In the genomic region with DNA sequence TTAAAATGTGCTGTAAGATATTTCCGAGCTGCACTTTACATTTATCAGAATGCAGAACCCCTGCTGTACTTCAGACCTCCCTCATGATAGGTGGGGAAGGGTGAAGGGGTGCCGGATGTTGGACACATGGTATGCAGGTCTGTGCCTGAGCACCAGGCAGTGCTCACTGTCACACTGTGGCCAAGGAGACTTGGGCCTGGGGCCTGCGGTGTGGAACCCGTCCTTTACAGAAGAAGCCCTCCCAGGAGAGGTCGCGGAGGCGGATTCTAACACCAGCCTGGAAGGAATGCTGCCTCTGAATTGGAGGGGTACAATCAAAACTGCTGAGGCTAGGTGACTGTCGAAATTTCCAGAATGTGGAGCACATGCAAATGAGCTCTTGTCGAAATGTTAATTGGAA, we compare ENCODE assay signal across 27 cellular contexts.
"Had no signal": no experiment of that assay in that cellular context is flagged by ENCODE, and none has a peak within 500 bp of the region (broad histone marks: within the 10 kb centered on the region; RNA-seq: fewer than 3 reads in every experiment).

No MANE protein-coding gene starts in this region.

- H3K4me1 Mint-ChIP-seq: nephron had no signal

- H3K36me3 ChIP-seq: ovary had no signal

- H3K27me3 Mint-ChIP-seq: stimulated activated naive CD8-positive, alpha-beta T cell treated with anti-CD3 and anti-CD28 coated beads, Interleukin-15, amount 100 ng/mL, for 72 hours had no signal

- H3K27ac ChIP-seq: esophagus squamous epithelium, gastrocnemius medialis, left ventricle myocardium inferior, neutrophil, ovary, psoas muscle, skin epidermis, tibial artery, WERI-Rb-1 had no signal

- H3K9me3 Mint-ChIP-seq: activated T-cell treated with anti-CD3 and anti-CD28 coated beads, Interleukin-2, amount 50 U/mL, for 4 hours; nephron; stimulated activated effector memory CD8-positive, alpha-beta T cell treated with anti-CD3 and anti-CD28 coated beads, Interleukin-12 subunit alpha, Interleukin-12 subunit beta, amount 100 ng/mL, for 72 hours had no signal

- ATAC-seq: activated T-cell treated with anti-CD3 and anti-CD28 coated beads, Interleukin-2, amount 50 U/mL, for 4 hours; gastrocnemius medialis; psoas muscle; right cardiac atrium; stimulated activated effector memory CD8-positive, alpha-beta T cell treated with anti-CD3 and anti-CD28 coated beads, Interleukin-12 subunit alpha, Interleukin-12 subunit beta, amount 100 ng/mL, for 72 hours; stimulated activated naive CD8-positive, alpha-beta T cell treated with anti-CD3 and anti-CD28 coated beads, Interleukin-15, amount 100 ng/mL, for 72 hours had no signal

- H3K4me3 Mint-ChIP-seq: activated CD8-positive, alpha-beta T cell treated with anti-CD3 and anti-CD28 coated beads, Interleukin-2, amount 10 ng/mL, durations not matched to agents 7 days and 5 days; activated T-cell treated with anti-CD3 and anti-CD28 coated beads, Interleukin-2, amount 50 U/mL, for 4 hours; brain; mesothelial cell of epicardium; nephron; stimulated activated effector memory CD8-positive, alpha-beta T cell treated with anti-CD3 and anti-CD28 coated beads, Interleukin-12 subunit alpha, Interleukin-12 subunit beta, amount 100 ng/mL, for 72 hours; stimulated activated naive CD8-positive, alpha-beta T cell treated with anti-CD3 and anti-CD28 coated beads, Interleukin-15, amount 100 ng/mL, for 72 hours had no signal

- DNase-seq: activated CD4-positive, alpha-beta T cell treated with anti-CD3 and anti-CD28 coated beads for 1 hour; activated CD4-positive, alpha-beta T cell treated with anti-CD3 and anti-CD28 coated beads, Interleukin-2, amount 50 U/mL, for 1 hour; activated CD8-positive, alpha-beta T cell treated with anti-CD3 and anti-CD28 coated beads, Interleukin-2, amount 10 ng/mL, durations not matched to agents 7 days and 5 days; activated naive CD4-positive, alpha-beta T cell treated with anti-CD3 and anti-CD28 coated beads, Interleukin-2, amount 50 U/mL, for 16 hours; activated T-cell treated with anti-CD3 and anti-CD28 coated beads, Interleukin-2, amount 50 U/mL, for 4 hours; aorta; caudate nucleus; effector CD8-positive, alpha-beta T cell; esophagus squamous epithelium; gastrocnemius medialis; hippocampal formation; kidney glomerular epithelial cell; left ventricle myocardium inferior; ovary; psoas muscle; right cardiac atrium; stimulated activated CD4-positive, alpha-beta T cell treated with anti-CD3 and anti-CD28 coated beads, Interleukin-1b, Interleukin-23, amount 100 ng/mL, for 48 hours; stimulated activated naive CD8-positive, alpha-beta T cell treated with anti-CD3 and anti-CD28 coated beads, Interleukin-15, amount 100 ng/mL, for 72 hours; tibial artery; WERI-Rb-1 had no signal

- H3K27me3 ChIP-seq: esophagus squamous epithelium, gastrocnemius medialis, neutrophil, ovary, tibial artery had no signal

- FAIRE-seq: TTC549 had no signal

- H3K27ac Mint-ChIP-seq: mesothelial cell of epicardium, nephron had no signal

- H3K4me3 ChIP-seq: esophagus squamous epithelium, gastrocnemius medialis, left ventricle myocardium inferior, ovary, psoas muscle, skin epidermis, tibial artery had no signal

- H3K9me3 ChIP-seq: esophagus squamous epithelium, gastrocnemius medialis, neutrophil, ovary, psoas muscle, tibial artery had no signal
